ENCODE assay signal across 23 cellular contexts in genomic region chr17:21186399-21187187, GRCh38. TPM values are rescaled to one million over a fixed set of nuclear protein-coding genes. Genes with fewer than 3 reads are reported as not detected.
DNase-seq lines count a peak whose midpoint lies in the region; ATAC-seq and TF ChIP-seq lines count a peak whose summit lies in the region.
"Had no signal": no experiment of that assay in that cellular context is flagged by ENCODE, and none has a peak within 500 bp of the region (broad histone marks: within the 10 kb centered on the region; RNA-seq: fewer than 3 reads in every experiment).

No MANE protein-coding gene starts in this region.

- H3K9me3 Mint-ChIP-seq in naive thymus-derived CD4-positive, alpha-beta T cell, result peaks cover 0 to 1% (median 0%) of the 10 kb centered on the region in 11 donors
- H3K9me3 Mint-ChIP-seq: activated naive CD4-positive, alpha-beta T cell treated with anti-CD3 and anti-CD28 coated beads, Interleukin-2, amount 50 U/mL, for 24 hours; T-helper 2 cell treated with Interferon-gamma antibody and Interleukin-4, amounts not matched to agents 5 μg/mL and 100 μg/mL, for 36 hours had no signal

- intact Hi-C loops in naive thymus-derived CD4-positive, alpha-beta T cell (cut with micrococcal nuclease), result no loop called here

- CTCF ChIA-PET in naive thymus-derived CD4-positive, alpha-beta T cell (lab: Charles Lee), result no interaction called here

- no peaks in the 10 kb centered on the region for H3K9me3 ChIP-seq in naive thymus-derived CD4-positive, alpha-beta T cell (ENCODE audit: control insufficient read depth in 2 of 3, low read length in 3 of 3)
- H3K9me3 ChIP-seq: tibial artery had no signal

- DNase-seq in AML-193 (lab: John Stamatoyannopoulos, UW), result peak; percentile 57 to 59
- peak in 1 of 2 experiments; percentile 62 for DNase-seq in HL-60 (ENCODE audit: low read depth in 1 of 2, low spot score in 1 of 2)
- DNase-seq in naive thymus-derived CD4-positive, alpha-beta T cell, result no peak
- DNase-seq in A172 (ENCODE audit: low spot score), result no peak
- no peak for DNase-seq in foreskin keratinocyte
- DNase-seq in NCI-H2081 treated with DMSO at 0.1 percent for 48 hours (lab: John Stamatoyannopoulos, UW), result no peak
- DNase-seq: anterior cingulate cortex; caudate nucleus; hippocampal formation; NCI-H1105; NCI-H2029 treated with DMSO at 0.1 percent for 48 hours; NCI-H345; NCI-H774; nucleus accumbens; stimulated activated CD4-positive, alpha-beta T cell treated with anti-CD3 and anti-CD28 coated beads, Interleukin-2, amount 100 ng/mL, for 48 hours; stimulated activated naive CD8-positive, alpha-beta T cell treated with anti-CD3 and anti-CD28 coated beads, Interleukin-15, Interleukin-2, amounts not matched to agents 100 U/mL and 50 U/mL, for 24 hours; tibial artery had no signal

- H3K4me3 Mint-ChIP-seq in naive thymus-derived CD4-positive, alpha-beta T cell, result no peak overlapping the region
- H3K4me3 Mint-ChIP-seq: activated naive CD4-positive, alpha-beta T cell treated with anti-CD3 and anti-CD28 coated beads, Interleukin-2, amount 50 U/mL, for 24 hours; T-helper 2 cell treated with Interferon-gamma antibody and Interleukin-4, amounts not matched to agents 5 μg/mL and 100 μg/mL, for 36 hours had no signal

- H3K27ac Mint-ChIP-seq in naive thymus-derived CD4-positive, alpha-beta T cell, result peak overlapping the region in 3 of 9 donors; percentile 49 to 80 (median 70)
- H3K27ac Mint-ChIP-seq: activated naive CD4-positive, alpha-beta T cell treated with anti-CD3 and anti-CD28 coated beads, Interleukin-2, amount 50 U/mL, for 24 hours; T-helper 2 cell treated with Interferon-gamma antibody and Interleukin-4, amounts not matched to agents 5 μg/mL and 100 μg/mL, for 36 hours had no signal

- no peaks in the 10 kb centered on the region for H3K27me3 Mint-ChIP-seq in naive thymus-derived CD4-positive, alpha-beta T cell
- H3K27me3 Mint-ChIP-seq: activated naive CD4-positive, alpha-beta T cell treated with anti-CD3 and anti-CD28 coated beads, Interleukin-2, amount 50 U/mL, for 24 hours had no signal

- H3K36me3 Mint-ChIP-seq in naive thymus-derived CD4-positive, alpha-beta T cell, result peaks cover 4 to 50% (median 17%) of the 10 kb centered on the region in 5 donors

- peaks cover 0 to 11% (median 2%) of the 10 kb centered on the region in 7 donors for H3K4me1 Mint-ChIP-seq in naive thymus-derived CD4-positive, alpha-beta T cell
- H3K4me1 Mint-ChIP-seq: activated naive CD4-positive, alpha-beta T cell treated with anti-CD3 and anti-CD28 coated beads, Interleukin-2, amount 50 U/mL, for 24 hours had no signal

- H3K27ac ChIP-seq in HL-60 (replicated peaks) (peak overlapping the region; percentile 46), foreskin keratinocyte (no peak overlapping the region)
- no peak overlapping the region for H3K27ac ChIP-seq in naive thymus-derived CD4-positive, alpha-beta T cell (ENCODE audit: low read depth, low read length)
- H3K27ac ChIP-seq: C4-2B, RWPE1, tibial artery had no signal

- POLR2A ChIA-PET in naive thymus-derived CD4-positive, alpha-beta T cell (lab: Charles Lee), result no interaction called here

- TF ChIP-seq CTCF in HL-60 (IDR thresholded peaks at IDR 0.05; ENCODE audit: insufficient read depth, low read length) (no peak), foreskin keratinocyte (conservative IDR thresholded peaks at IDR 0.05) (no peak)

- ATAC-seq in esophagus mucosa, result peak; percentile 8
- ATAC-seq in naive thymus-derived CD4-positive, alpha-beta T cell, result peak; percentile 46
- no peak for ATAC-seq in GM19463 (IDR thresholded peaks at IDR 0.05; ENCODE audit: unreplicated experiment)
- no peak for ATAC-seq in foreskin keratinocyte
- ATAC-seq: stimulated activated naive CD8-positive, alpha-beta T cell treated with anti-CD3 and anti-CD28 coated beads, Interleukin-15, Interleukin-2, amounts not matched to agents 100 U/mL and 50 U/mL, for 24 hours had no signal

- H3K27me3 ChIP-seq in HL-60 (ENCODE audit: insufficient read depth, poor library complexity, severe bottlenecking) (no peaks in the 10 kb centered on the region), foreskin keratinocyte (no peaks in the 10 kb centered on the region)
- H3K27me3 ChIP-seq in naive thymus-derived CD4-positive, alpha-beta T cell (ENCODE audit: control insufficient read depth in 2 of 2, insufficient read depth in 2 of 2, low read length in 2 of 2), result no peaks in the 10 kb centered on the region
- H3K27me3 ChIP-seq: tibial artery had no signal

- H3K4me3 ChIP-seq in HL-60 (replicated peaks; ENCODE audit: insufficient read depth, low read length), result no peak overlapping the region
- H3K4me3 ChIP-seq in naive thymus-derived CD4-positive, alpha-beta T cell (ENCODE audit: low read length), result no peak overlapping the region
- H3K4me3 ChIP-seq: tibial artery had no signal

- no peaks in the 10 kb centered on the region for H3K4me1 ChIP-seq in naive thymus-derived CD4-positive, alpha-beta T cell (ENCODE audit: control insufficient read depth in 2 of 2, insufficient read depth in 2 of 2, low read length in 2 of 2)
- no peaks in the 10 kb centered on the region for H3K4me1 ChIP-seq in foreskin keratinocyte

- H3K36me3 ChIP-seq in naive thymus-derived CD4-positive, alpha-beta T cell (ENCODE audit: control insufficient read depth in 2 of 3, insufficient read depth in 3 of 3, low read length in 3 of 3), result peaks cover 9 to 46% (median 16%) of the 10 kb centered on the region in 3 experiments

RNA-seq across cellular contexts. Expression of gene TMEM11, which starts 27.4 kb away (rescaled TPM):
- total RNA-seq in esophagus mucosa, result 21.1 TPM
- 10 to 100 TPM; 11.7 to 22.9 (median 19.3) TPM for total RNA-seq in naive thymus-derived CD4-positive, alpha-beta T cell
- polyA plus RNA-seq in naive thymus-derived CD4-positive, alpha-beta T cell, result 10 to 100 TPM; 23.5 to 47.9 TPM
- 38.0 and 41.7 TPM in 2 replicates for total RNA-seq in A172 (2014; rRNA removed; shearing (Covaris generic))
- 24.2 and 29.6 TPM in 2 replicates for total RNA-seq in foreskin keratinocyte
- polyA plus RNA-seq in foreskin keratinocyte, result 48.6 and 53.1 TPM in 2 replicates

RNA-seq across cellular contexts. Expression of gene DHRS7B, which starts 59.8 kb away (rescaled TPM):
- total RNA-seq in esophagus mucosa, result 7.5 TPM
- total RNA-seq in naive thymus-derived CD4-positive, alpha-beta T cell, result 10 to 100 TPM in 2 of 5 experiments, 1 to 10 TPM in 3; 7.5 to 15.1 (median 10.0) TPM
- polyA plus RNA-seq in naive thymus-derived CD4-positive, alpha-beta T cell, result 10 to 100 TPM in 1 of 2 donors, 1 to 10 TPM in 1; 5.9 to 13.7 TPM
- 20.2 and 21.7 TPM in 2 replicates for total RNA-seq in A172 (2014; rRNA removed; shearing (Covaris generic))
- 34.5 and 35.9 TPM in 2 replicates for total RNA-seq in foreskin keratinocyte
- polyA plus RNA-seq in foreskin keratinocyte, result 35.9 and 37.4 TPM in 2 replicates

Comparison
In these comparisons a context has a peak if more than half of its experiments do, and no peak if none do; other contexts are left out.
1. DNase-seq: peak in AML-193 (2 of 2); none in naive thymus-derived CD4-positive, alpha-beta T cell (0 of 9), A172 (single experiment), foreskin keratinocyte (0 of 2) and NCI-H2081 treated with DMSO at 0.1 percent for 48 hours (single experiment).
2. ATAC-seq: peak in esophagus mucosa (single experiment) and naive thymus-derived CD4-positive, alpha-beta T cell (single experiment); none in GM19463 (single experiment) and foreskin keratinocyte (single experiment).